In the genomic region with DNA sequence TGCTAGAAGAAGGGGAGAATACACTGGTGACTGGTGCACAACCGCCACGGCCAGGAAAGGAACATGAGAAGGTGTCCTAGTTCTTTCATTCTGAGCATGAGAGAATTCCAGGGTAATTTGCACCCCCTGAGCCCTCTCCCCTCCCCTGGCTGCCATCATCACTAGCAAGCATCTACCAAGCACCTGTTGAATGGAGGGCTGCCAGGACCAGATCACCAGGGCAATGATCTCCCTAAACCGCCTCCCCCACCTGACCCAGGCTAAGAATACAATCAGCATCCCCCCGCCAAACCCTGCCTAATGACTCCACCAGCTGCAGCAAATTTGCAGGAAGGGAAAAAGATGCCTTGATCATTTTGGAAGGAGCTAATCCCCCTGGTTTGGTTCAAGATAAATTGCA, we compare ENCODE assay signal across 27 cellular contexts.
A peak's percentile ranks its signal among the peaks of the same experiment; 100 is the strongest.
DNase-seq lines count a peak whose midpoint lies in the region; ATAC-seq and TF ChIP-seq lines count a peak whose summit lies in the region.
"Had no signal": no experiment of that assay in that cellular context is flagged by ENCODE, and none has a peak within 500 bp of the region (broad histone marks: within the 10 kb centered on the region; RNA-seq: fewer than 3 reads in every experiment).

No MANE protein-coding gene starts in this region.

- no peaks in the 10 kb centered on the region for H3K27me3 Mint-ChIP-seq in brain
- H3K27me3 Mint-ChIP-seq in activated CD4-positive, alpha-beta T cell treated with anti-CD3 and anti-CD28 coated beads, Interleukin-2, amount 10 ng/mL, durations not matched to agents 24 days and 14 days: no peaks in the 10 kb centered on the region

- no peaks in the 10 kb centered on the region for H3K27me3 ChIP-seq in IMR-90 (ENCODE audit: control insufficient read depth, insufficient read depth, low read length)
- H3K27me3 ChIP-seq in osteoblast (ENCODE audit: insufficient read depth, low read length): no peaks in the 10 kb centered on the region
- H3K27me3 ChIP-seq in upper lobe of left lung: no peaks in the 10 kb centered on the region
- H3K27me3 ChIP-seq in MM.1S (replicated peaks; ENCODE audit: insufficient read depth, low read length): no peaks in the 10 kb centered on the region
- H3K27me3 ChIP-seq: breast epithelium, ovary, stomach, thyroid gland had no signal

- H2BK120ac ChIP-seq in IMR-90 (ENCODE audit: low read depth, low read length): no peak overlapping the region

- H3K23ac ChIP-seq in IMR-90 (ENCODE audit: low read depth, low read length): no peak overlapping the region

- no peaks in the 10 kb centered on the region for H3K9me3 ChIP-seq in IMR-90 (ENCODE audit: control insufficient read depth, insufficient read depth, low read length)
- no peaks in the 10 kb centered on the region for H3K9me3 ChIP-seq in osteoblast (ENCODE audit: low read depth, low read length)
- no peaks in the 10 kb centered on the region for H3K9me3 ChIP-seq in upper lobe of left lung
- no peaks in the 10 kb centered on the region for H3K9me3 ChIP-seq in MM.1S (replicated peaks; ENCODE audit: insufficient read depth, low read length)
- H3K9me3 ChIP-seq: breast epithelium, ovary, stomach, thyroid gland had no signal

- H3K36me3 ChIP-seq in IMR-90 (ENCODE audit: control insufficient read depth, insufficient read depth, low read length): peaks cover 37% of the 10 kb centered on the region
- H3K36me3 ChIP-seq in osteoblast (ENCODE audit: insufficient read depth, low read length): peaks cover 50% of the 10 kb centered on the region
- peaks cover 9 to 38% (median 23%) of the 10 kb centered on the region in 4 donors for H3K36me3 ChIP-seq in upper lobe of left lung
- H3K36me3 ChIP-seq in MM.1S (replicated peaks; ENCODE audit: insufficient read depth, low read length): peaks cover 4% of the 10 kb centered on the region; the same call in 1 of the 2 replicates
- H3K36me3 ChIP-seq: breast epithelium, ovary had no signal

- no peak for TF ChIP-seq CTCF in IMR-90 (conservative IDR thresholded peaks at IDR 0.05; ENCODE audit: low read depth, low read length)
- TF ChIP-seq CTCF in brain (conservative IDR thresholded peaks at IDR 0.05): no peak
- no peak for TF ChIP-seq CTCF in osteoblast (IDR thresholded peaks at IDR 0.05; ENCODE audit: extremely low read depth, low read depth, low read length)
- TF ChIP-seq CTCF in upper lobe of left lung (IDR thresholded peaks at IDR 0.05): no peak
- no peak for TF ChIP-seq CTCF in MM.1S (IDR thresholded peaks at IDR 0.05; ENCODE audit: low read length)

- H2AFZ ChIP-seq in IMR-90 (replicated peaks; ENCODE audit: low read length, poor library complexity) (no peak overlapping the region), osteoblast (ENCODE audit: low read length) (no peak overlapping the region), MM.1S (ENCODE audit: low read length) (no peak overlapping the region)

- ATAC-seq in IMR-90 (ENCODE audit: low read depth) (no peak), upper lobe of left lung (ENCODE audit: low FRiP score in 2 of 2) (no peak), GM21737 (IDR thresholded peaks at IDR 0.05; ENCODE audit: unreplicated experiment) (no peak)
- ATAC-seq: activated naive CD4-positive, alpha-beta T cell treated with anti-CD3 and anti-CD28 coated beads, Interleukin-2, amount 50 U/mL, for 72 hours; Right ventricle myocardium inferior had no signal

- TF ChIP-seq RAD21 in IMR-90 (IDR thresholded peaks at IDR 0.05; ENCODE audit: low read length): no peak

- CTCF ChIA-PET in IMR-90 (lab: Yijun Ruan, JAX): no interaction called here

- in situ Hi-C loops in IMR-90 (cut with MboI; ENCODE audit: low sequenced_read_pairs): no loop called here

- intact Hi-C loops in IMR-90 (cut with micrococcal nuclease): no loop called here
- intact Hi-C loops in activated CD4-positive, alpha-beta T cell treated with anti-CD3 and anti-CD28 coated beads, Interleukin-2, amount 10 ng/mL, durations not matched to agents 24 days and 14 days (cut with micrococcal nuclease): no loop called here

- 0 out of 2 replicates have a peak overlapping the region, but pooled peaks have one; percentile 62 for H2BK20ac ChIP-seq in IMR-90 (ENCODE audit: low read depth, low read length)

- H4K91ac ChIP-seq in IMR-90 (ENCODE audit: insufficient read depth, low read depth, low read length): no peak overlapping the region

- H3K4me1 ChIP-seq in IMR-90 (ENCODE audit: control insufficient read depth, insufficient read depth, low read length): peaks cover 33% of the 10 kb centered on the region
- peaks cover 35% of the 10 kb centered on the region for H3K4me1 ChIP-seq in osteoblast (ENCODE audit: insufficient read depth, low read length)
- H3K4me1 ChIP-seq in upper lobe of left lung: peaks cover 36 to 43% (median 39%) of the 10 kb centered on the region in 4 donors
- no peaks in the 10 kb centered on the region for H3K4me1 ChIP-seq in MM.1S (ENCODE audit: low read length)

- no peaks in the 10 kb centered on the region for H3K9me2 ChIP-seq in MM.1S (replicated peaks; ENCODE audit: insufficient read depth, low read length)

- no peaks in the 10 kb centered on the region for H3K9me3 Mint-ChIP-seq in brain
- no peaks in the 10 kb centered on the region for H3K9me3 Mint-ChIP-seq in activated CD4-positive, alpha-beta T cell treated with anti-CD3 and anti-CD28 coated beads, Interleukin-2, amount 10 ng/mL, durations not matched to agents 24 days and 14 days
- H3K9me3 Mint-ChIP-seq: activated naive CD4-positive, alpha-beta T cell treated with anti-CD3 and anti-CD28 coated beads, Interleukin-2, amount 50 U/mL, for 72 hours had no signal

- no peak overlapping the region for H2BK5ac ChIP-seq in IMR-90 (ENCODE audit: low read depth, low read length, poor library complexity, severe bottlenecking)

- peaks cover 33% of the 10 kb centered on the region for H3K9me1 ChIP-seq in IMR-90 (ENCODE audit: insufficient read depth, low read length)

- H4K5ac ChIP-seq in IMR-90 (ENCODE audit: low read depth, low read length): no peak overlapping the region

- peaks cover 48% of the 10 kb centered on the region for H3K4me1 Mint-ChIP-seq in brain
- peaks cover 23% of the 10 kb centered on the region for H3K4me1 Mint-ChIP-seq in activated CD4-positive, alpha-beta T cell treated with anti-CD3 and anti-CD28 coated beads, Interleukin-2, amount 10 ng/mL, durations not matched to agents 24 days and 14 days

- no peak overlapping the region for H3K14ac ChIP-seq in IMR-90 (replicated peaks; ENCODE audit: low read depth, low read length)

- POLR2A ChIA-PET in IMR-90 (lab: Charles Lee; ENCODE audit: unreplicated experiment): interaction anchor here (2.9 kb wide), 1 partner anchor 11 kb away, joined by 6 read pairs; no protein-coding TSS in a partner anchor

- no TSS peak for BruUV-seq in IMR-90 (replicated peaks; lab: Mats Ljungman, UMichigan)

- no CpG with 5 or more reads among the region's 4 CpGs for WGBS in IMR-90 (ENCODE audit: extremely low coverage in 2 of 2, insufficient read length in 1 of 2), 2 experiments
- 93 to 97% methylated on average over 4 of the region's 4 CpGs for WGBS in upper lobe of left lung, 2 donors

- H3K79me1 ChIP-seq in IMR-90 (ENCODE audit: low read depth in 1 of 2, low read length in 2 of 2): peaks cover 13 to 49% of the 10 kb centered on the region in 2 experiments; a peak in 3 of 4 replicates

- H4K20me1 ChIP-seq in IMR-90 (ENCODE audit: insufficient read depth, low read length): no peaks in the 10 kb centered on the region
- no peaks in the 10 kb centered on the region for H4K20me1 ChIP-seq in osteoblast (ENCODE audit: insufficient read depth, low read length)
- no peaks in the 10 kb centered on the region for H4K20me1 ChIP-seq in MM.1S (ENCODE audit: insufficient read depth, low read length)

- H2AK9ac ChIP-seq in IMR-90 (replicated peaks; ENCODE audit: low read depth, low read length, poor library complexity): no peak overlapping the region

- no peak overlapping the region for H3K18ac ChIP-seq in IMR-90 (ENCODE audit: low read depth, low read length)

- no peak overlapping the region for H3K56ac ChIP-seq in IMR-90 (ENCODE audit: extremely low read depth, insufficient read depth, low read length)

- H3K4me2 ChIP-seq in IMR-90 (ENCODE audit: low read depth, low read length) (no peak overlapping the region), osteoblast (ENCODE audit: insufficient read depth, low read length) (no peak overlapping the region), MM.1S (ENCODE audit: low read depth, low read length) (no peak overlapping the region)
- H3K4me2 ChIP-seq: KMS-11 had no signal

- H3K27ac Mint-ChIP-seq in brain: peak overlapping the region in 3 of 5 experiments; percentile 13 to 51 (median 48)
- no peak overlapping the region for H3K27ac Mint-ChIP-seq in activated CD4-positive, alpha-beta T cell treated with anti-CD3 and anti-CD28 coated beads, Interleukin-2, amount 10 ng/mL, durations not matched to agents 24 days and 14 days

- H3K27ac ChIP-seq in IMR-90 (ENCODE audit: insufficient read depth, low read length) (no peak overlapping the region), osteoblast (ENCODE audit: low read depth, low read length) (peak overlapping the region; percentile 83), upper lobe of left lung (peak overlapping the region in 3 of 4 donors; percentile 80 to 90 (median 83)), MM.1S (ENCODE audit: low read length) (no peak overlapping the region)
- H3K27ac ChIP-seq: HL-60, KMS-11 had no signal

- no peak overlapping the region for H3K4me3 ChIP-seq in IMR-90 (ENCODE audit: insufficient read depth, low read depth, low read length)
- H3K4me3 ChIP-seq in osteoblast (ENCODE audit: insufficient read depth, low read length): no peak overlapping the region
- no peak overlapping the region for H3K4me3 ChIP-seq in upper lobe of left lung
- H3K4me3 ChIP-seq in MM.1S (ENCODE audit: low read length): no peak overlapping the region
- H3K4me3 ChIP-seq: breast epithelium, ovary, stomach, thyroid gland had no signal

- TF ChIP-seq POLR2A in IMR-90 (IDR thresholded peaks at IDR 0.05; ENCODE audit: low read depth, low read length): no peak
- no peak for TF ChIP-seq POLR2A in upper lobe of left lung (IDR thresholded peaks at IDR 0.05)

- DNase-seq in IMR-90 (no peak), osteoblast (ENCODE audit: insufficient read length, low spot score, missing footprints) (peak; percentile 39), upper lobe of left lung (no peak), MM.1S (no peak)
- DNase-seq in activated CD4-positive, alpha-beta T cell treated with anti-CD3 and anti-CD28 coated beads, Interleukin-2, amount 10 ng/mL, durations not matched to agents 24 days and 14 days: no peak
- DNase-seq: activated CD4-positive, alpha-beta T cell treated with anti-CD3 and anti-CD28 coated beads for 48 hours; activated CD8-positive, alpha-beta memory T cell treated with anti-CD3 and anti-CD28 coated beads for 24 hours; activated T-cell treated with anti-CD3 and anti-CD28 coated beads for 4 hours; C1 segment of cervical spinal cord; COR-L47; hypothalamus; mammary epithelial cell; NCI-H1417 treated with DMSO at 0.1 percent for 48 hours; NCI-H2081; NCI-H526; retina; small intestine; stomach; thyroid gland had no signal

- H4K8ac ChIP-seq in IMR-90 (ENCODE audit: low read depth in 2 of 2, low read length in 2 of 2): no peak overlapping the region; a peak in 1 of 4 replicates

- no peak overlapping the region for H2BK15ac ChIP-seq in IMR-90 (ENCODE audit: low read depth, low read length)

- H3K36me3 Mint-ChIP-seq in brain: peaks cover 26% of the 10 kb centered on the region
- H3K36me3 Mint-ChIP-seq in activated CD4-positive, alpha-beta T cell treated with anti-CD3 and anti-CD28 coated beads, Interleukin-2, amount 10 ng/mL, durations not matched to agents 24 days and 14 days (ENCODE audit: low read depth): peaks cover 40% of the 10 kb centered on the region

- dilution Hi-C loops in IMR-90 (cut with HindIII; ENCODE audit: low sequenced_read_pairs, unreplicated experiment): no loop called here

- H3K9ac ChIP-seq in IMR-90 (ENCODE audit: low read depth, low read length): no peak overlapping the region
- no peak overlapping the region for H3K9ac ChIP-seq in MM.1S (ENCODE audit: low read length)
- H3K9ac ChIP-seq: KMS-11 had no signal

- H3K79me2 ChIP-seq in osteoblast (ENCODE audit: insufficient read depth, low read length) (no peaks in the 10 kb centered on the region), MM.1S (ENCODE audit: low read length) (no peaks in the 10 kb centered on the region)

- no peaks in the 10 kb centered on the region for H3F3A ChIP-seq in MM.1S (ENCODE audit: insufficient read depth, low read length)

- peak overlapping the region; percentile 75 for H2AK5ac ChIP-seq in IMR-90 (ENCODE audit: low read depth, low read length)

- H3K4ac ChIP-seq in IMR-90 (ENCODE audit: low read depth, low read length): no peak overlapping the region

- no peak overlapping the region for H3K4me3 Mint-ChIP-seq in brain
- H3K4me3 Mint-ChIP-seq in activated CD4-positive, alpha-beta T cell treated with anti-CD3 and anti-CD28 coated beads, Interleukin-2, amount 10 ng/mL, durations not matched to agents 24 days and 14 days: no peak overlapping the region

- TF ChIP-seq EP300 in upper lobe of left lung (IDR thresholded peaks at IDR 0.05): no peak

Comparison
In these comparisons a context has a peak if more than half of its experiments do, and no peak if none do; other contexts are left out.
1. H3K27ac ChIP-seq: peak in osteoblast (single experiment) and upper lobe of left lung (3 of 4); none in IMR-90 (single experiment) and MM.1S (single experiment).